Comparison of ENCODE assay signal across 33 cellular contexts in genomic region chr11:70182266-70182665, GRCh38.
"Had no signal": no experiment of that assay in that cellular context is flagged by ENCODE, and none has a peak within 500 bp of the region (broad histone marks: within the 10 kb centered on the region; RNA-seq: fewer than 3 reads in every experiment).

No MANE protein-coding gene starts in this region.

- H3K27me3 Mint-ChIP-seq: activated CD4-positive, alpha-beta memory T cell treated with anti-CD3 and anti-CD28 coated beads, Interleukin-2, amount 10 ng/mL, durations not matched to agents 7 days and 5 days; activated CD4-positive, alpha-beta T cell treated with anti-CD3 and anti-CD28 coated beads, Interleukin-2, amount 10 ng/mL, durations not matched to agents 7 days and 5 days; activated CD8-positive, alpha-beta memory T cell treated with anti-CD3 and anti-CD28 coated beads, Interleukin-2, amount 10 ng/mL, durations not matched to agents 7 days and 5 days; activated naive CD8-positive, alpha-beta T cell; activated naive CD8-positive, alpha-beta T cell treated with anti-CD3 and anti-CD28 coated beads, Interleukin-2, amount 10 ng/mL, durations not matched to agents 7 days and 5 days; activated naive CD8-positive, alpha-beta T cell treated with anti-CD3 and anti-CD28 coated beads, Interleukin-2, amount 50 U/mL, for 24 hours had no signal

- H3K36me3 Mint-ChIP-seq: activated CD8-positive, alpha-beta memory T cell treated with anti-CD3 and anti-CD28 coated beads, Interleukin-2, amount 10 ng/mL, durations not matched to agents 7 days and 5 days; activated naive CD4-positive, alpha-beta T cell treated with anti-CD3 and anti-CD28 coated beads, Interleukin-2, amount 10 ng/mL, durations not matched to agents 7 days and 5 days; activated naive CD4-positive, alpha-beta T cell treated with anti-CD3 and anti-CD28 coated beads, Interleukin-2, amount 50 U/mL, for 24 hours; activated naive CD8-positive, alpha-beta T cell; activated naive CD8-positive, alpha-beta T cell treated with anti-CD3 and anti-CD28 coated beads, Interleukin-2, amount 10 ng/mL, durations not matched to agents 7 days and 5 days; brain had no signal

- DNase-seq: activated B cell treated with CpG ODN at 0.5 μM for 24 hours; activated CD4-positive, alpha-beta memory T cell treated with anti-CD3 and anti-CD28 coated beads, Interleukin-2, amount 10 ng/mL, durations not matched to agents 7 days and 5 days; activated CD4-positive, alpha-beta T cell treated with anti-CD3 and anti-CD28 coated beads for 48 hours; activated CD4-positive, alpha-beta T cell treated with anti-CD3 and anti-CD28 coated beads, Interleukin-2, amount 10 ng/mL, durations not matched to agents 7 days and 5 days; activated CD4-positive, alpha-beta T cell treated with anti-CD3 and anti-CD28 coated beads, Interleukin-2, amount 50 U/mL, for 48 hours; activated CD4-positive, CD25-positive, alpha-beta regulatory T cell treated with anti-CD3 and anti-CD28 coated beads, Interleukin-2, amount 50 U/mL, for 72 hours; activated CD8-positive, alpha-beta memory T cell treated with anti-CD3 and anti-CD28 coated beads for 24 hours; activated CD8-positive, alpha-beta memory T cell treated with anti-CD3 and anti-CD28 coated beads, Interleukin-2, amount 10 ng/mL, durations not matched to agents 7 days and 5 days; activated CD8-positive, alpha-beta memory T cell treated with anti-CD3 and anti-CD28 coated beads, Interleukin-2, amount 50 U/mL, for 48 hours; activated CD8-positive, alpha-beta T cell treated with anti-CD3 and anti-CD28 coated beads, Interleukin-2, amount 10 ng/mL, durations not matched to agents 7 days and 5 days; activated effector memory CD4-positive, alpha-beta T cell treated with Interleukin-2 at 50 U/mL for 16 hours; activated gamma-delta T cell; activated naive CD4-positive, alpha-beta T cell treated with anti-CD3 and anti-CD28 coated beads, Interleukin-2, amount 10 ng/mL, durations not matched to agents 7 days and 5 days; activated naive CD4-positive, alpha-beta T cell treated with Interleukin-2 at 50 U/mL for 16 hours; activated naive CD8-positive, alpha-beta T cell treated with anti-CD3 and anti-CD28 coated beads, Interleukin-2, amount 10 ng/mL, durations not matched to agents 7 days and 5 days; activated naive CD8-positive, alpha-beta T cell treated with anti-CD3 and anti-CD28 coated beads, Interleukin-2, amount 50 U/mL, for 24 hours; activated T-cell treated with anti-CD3 and anti-CD28 coated beads, Interleukin-2, amount 50 U/mL, for 24 hours; activated T-cell treated with anti-CD3 and anti-CD28 coated beads, Interleukin-2, amount 50 U/mL, for 48 hours; amygdala; anterior cingulate cortex; caudate nucleus; cerebellar nuclear complex; T-helper 1 cell; T-helper 2 cell; T-helper 9 cell had no signal

- H3K4me3 ChIP-seq: ascending aorta had no signal

- H3K27ac Mint-ChIP-seq: activated B cell treated with CpG ODN at 0.5 μM for 24 hours; activated CD4-positive, alpha-beta memory T cell treated with anti-CD3 and anti-CD28 coated beads, Interleukin-2, amount 10 ng/mL, durations not matched to agents 7 days and 5 days; activated CD4-positive, alpha-beta T cell treated with anti-CD3 and anti-CD28 coated beads, Interleukin-2, amount 10 ng/mL, durations not matched to agents 7 days and 5 days; activated CD8-positive, alpha-beta memory T cell treated with anti-CD3 and anti-CD28 coated beads, Interleukin-2, amount 10 ng/mL, durations not matched to agents 7 days and 5 days; activated CD8-positive, alpha-beta T cell treated with anti-CD3 and anti-CD28 coated beads, Interleukin-2, amount 10 ng/mL, durations not matched to agents 7 days and 5 days; activated naive CD4-positive, alpha-beta T cell treated with anti-CD3 and anti-CD28 coated beads, Interleukin-2, amount 10 ng/mL, durations not matched to agents 7 days and 5 days; activated naive CD4-positive, alpha-beta T cell treated with anti-CD3 and anti-CD28 coated beads, Interleukin-2, amount 50 U/mL, for 24 hours; activated naive CD8-positive, alpha-beta T cell; activated naive CD8-positive, alpha-beta T cell treated with anti-CD3 and anti-CD28 coated beads, Interleukin-2, amount 10 ng/mL, durations not matched to agents 7 days and 5 days; activated naive CD8-positive, alpha-beta T cell treated with anti-CD3 and anti-CD28 coated beads, Interleukin-2, amount 50 U/mL, for 24 hours; activated T-cell treated with anti-CD3 and anti-CD28 coated beads, Interleukin-2, amount 50 U/mL, for 24 hours; activated T-helper 2 cell treated with anti-CD3 and anti-CD28 coated beads, Interferon-gamma antibody, Interleukin-2, Interleukin-4, amounts not matched to agents 10 μg/mL and 5 μg/mL and 100 μg/mL, durations not matched to agents 14 hours and 24 hours and 36 hours; T-helper 1 cell treated with Interleukin-12 subunit alpha and Interleukin-12 subunit beta and Interleukin-4 antibody, amounts not matched to agents 30 μg/mL and 1 μg/mL, for 36 hours; T-helper 2 cell treated with Interferon-gamma antibody and Interleukin-4, amounts not matched to agents 5 μg/mL and 100 μg/mL, for 36 hours had no signal

- H3K4me1 Mint-ChIP-seq: activated B cell treated with CpG ODN at 0.5 μM for 24 hours; activated CD4-positive, alpha-beta memory T cell treated with anti-CD3 and anti-CD28 coated beads, Interleukin-2, amount 10 ng/mL, durations not matched to agents 7 days and 5 days; activated CD4-positive, alpha-beta T cell treated with anti-CD3 and anti-CD28 coated beads, Interleukin-2, amount 10 ng/mL, durations not matched to agents 7 days and 5 days; activated CD8-positive, alpha-beta memory T cell treated with anti-CD3 and anti-CD28 coated beads, Interleukin-2, amount 10 ng/mL, durations not matched to agents 7 days and 5 days; activated naive CD4-positive, alpha-beta T cell treated with anti-CD3 and anti-CD28 coated beads, Interleukin-2, amount 10 ng/mL, durations not matched to agents 7 days and 5 days; activated naive CD4-positive, alpha-beta T cell treated with anti-CD3 and anti-CD28 coated beads, Interleukin-2, amount 50 U/mL, for 24 hours; activated naive CD8-positive, alpha-beta T cell treated with anti-CD3 and anti-CD28 coated beads, Interleukin-2, amount 10 ng/mL, durations not matched to agents 7 days and 5 days; activated naive CD8-positive, alpha-beta T cell treated with anti-CD3 and anti-CD28 coated beads, Interleukin-2, amount 50 U/mL, for 24 hours; brain; central memory CD8-positive, alpha-beta T cell had no signal

- H3K9me3 ChIP-seq: ascending aorta had no signal

- H3K4me3 Mint-ChIP-seq: activated B cell treated with CpG ODN at 0.5 μM for 24 hours; activated CD4-positive, alpha-beta memory T cell treated with anti-CD3 and anti-CD28 coated beads, Interleukin-2, amount 10 ng/mL, durations not matched to agents 7 days and 5 days; activated CD4-positive, alpha-beta T cell treated with anti-CD3 and anti-CD28 coated beads, Interleukin-2, amount 10 ng/mL, durations not matched to agents 7 days and 5 days; activated CD8-positive, alpha-beta memory T cell treated with anti-CD3 and anti-CD28 coated beads, Interleukin-2, amount 10 ng/mL, durations not matched to agents 7 days and 5 days; activated CD8-positive, alpha-beta T cell treated with anti-CD3 and anti-CD28 coated beads, Interleukin-2, amount 10 ng/mL, durations not matched to agents 7 days and 5 days; activated naive CD4-positive, alpha-beta T cell treated with anti-CD3 and anti-CD28 coated beads, Interleukin-2, amount 10 ng/mL, durations not matched to agents 7 days and 5 days; activated naive CD4-positive, alpha-beta T cell treated with anti-CD3 and anti-CD28 coated beads, Interleukin-2, amount 50 U/mL, for 24 hours; activated naive CD8-positive, alpha-beta T cell; activated naive CD8-positive, alpha-beta T cell treated with anti-CD3 and anti-CD28 coated beads, Interleukin-2, amount 10 ng/mL, durations not matched to agents 7 days and 5 days; activated naive CD8-positive, alpha-beta T cell treated with anti-CD3 and anti-CD28 coated beads, Interleukin-2, amount 50 U/mL, for 24 hours; activated T-cell treated with anti-CD3 and anti-CD28 coated beads, Interleukin-2, amount 50 U/mL, for 24 hours; brain; central memory CD8-positive, alpha-beta T cell; T-helper 1 cell treated with Interleukin-12 subunit alpha and Interleukin-12 subunit beta and Interleukin-4 antibody, amounts not matched to agents 30 μg/mL and 1 μg/mL, for 36 hours; T-helper 2 cell treated with Interferon-gamma antibody and Interleukin-4, amounts not matched to agents 5 μg/mL and 100 μg/mL, for 36 hours had no signal

- ATAC-seq: activated CD8-positive, alpha-beta memory T cell treated with anti-CD3 and anti-CD28 coated beads, Interleukin-2, amount 10 ng/mL, durations not matched to agents 7 days and 5 days; activated CD8-positive, alpha-beta T cell treated with anti-CD3 and anti-CD28 coated beads, Interleukin-2, amount 10 ng/mL, durations not matched to agents 7 days and 5 days; activated naive CD8-positive, alpha-beta T cell treated with anti-CD3 and anti-CD28 coated beads, Interleukin-2, amount 50 U/mL, for 24 hours had no signal

- H3K4me1 ChIP-seq: ascending aorta had no signal

- H3K27me3 ChIP-seq: ascending aorta had no signal

- H3K9me3 Mint-ChIP-seq: activated B cell treated with CpG ODN at 0.5 μM for 24 hours; activated CD4-positive, alpha-beta memory T cell treated with anti-CD3 and anti-CD28 coated beads, Interleukin-2, amount 10 ng/mL, durations not matched to agents 7 days and 5 days; activated CD4-positive, alpha-beta T cell treated with anti-CD3 and anti-CD28 coated beads, Interleukin-2, amount 10 ng/mL, durations not matched to agents 7 days and 5 days; activated naive CD4-positive, alpha-beta T cell treated with anti-CD3 and anti-CD28 coated beads, Interleukin-2, amount 10 ng/mL, durations not matched to agents 7 days and 5 days; activated naive CD4-positive, alpha-beta T cell treated with anti-CD3 and anti-CD28 coated beads, Interleukin-2, amount 50 U/mL, for 24 hours; activated naive CD8-positive, alpha-beta T cell treated with anti-CD3 and anti-CD28 coated beads, Interleukin-2, amount 10 ng/mL, durations not matched to agents 7 days and 5 days; activated naive CD8-positive, alpha-beta T cell treated with anti-CD3 and anti-CD28 coated beads, Interleukin-2, amount 50 U/mL, for 24 hours; activated T-cell treated with anti-CD3 and anti-CD28 coated beads, Interleukin-2, amount 50 U/mL, for 24 hours; activated T-helper 2 cell treated with anti-CD3 and anti-CD28 coated beads, Interferon-gamma antibody, Interleukin-2, Interleukin-4, amounts not matched to agents 10 μg/mL and 5 μg/mL and 100 μg/mL, durations not matched to agents 14 hours and 24 hours and 36 hours; brain; central memory CD8-positive, alpha-beta T cell; T-helper 1 cell treated with Interleukin-12 subunit alpha and Interleukin-12 subunit beta and Interleukin-4 antibody, amounts not matched to agents 30 μg/mL and 1 μg/mL, for 36 hours; T-helper 2 cell treated with Interferon-gamma antibody and Interleukin-4, amounts not matched to agents 5 μg/mL and 100 μg/mL, for 36 hours had no signal
